Comparison of ENCODE assay signal across 8 cellular contexts in the genomic region with DNA sequence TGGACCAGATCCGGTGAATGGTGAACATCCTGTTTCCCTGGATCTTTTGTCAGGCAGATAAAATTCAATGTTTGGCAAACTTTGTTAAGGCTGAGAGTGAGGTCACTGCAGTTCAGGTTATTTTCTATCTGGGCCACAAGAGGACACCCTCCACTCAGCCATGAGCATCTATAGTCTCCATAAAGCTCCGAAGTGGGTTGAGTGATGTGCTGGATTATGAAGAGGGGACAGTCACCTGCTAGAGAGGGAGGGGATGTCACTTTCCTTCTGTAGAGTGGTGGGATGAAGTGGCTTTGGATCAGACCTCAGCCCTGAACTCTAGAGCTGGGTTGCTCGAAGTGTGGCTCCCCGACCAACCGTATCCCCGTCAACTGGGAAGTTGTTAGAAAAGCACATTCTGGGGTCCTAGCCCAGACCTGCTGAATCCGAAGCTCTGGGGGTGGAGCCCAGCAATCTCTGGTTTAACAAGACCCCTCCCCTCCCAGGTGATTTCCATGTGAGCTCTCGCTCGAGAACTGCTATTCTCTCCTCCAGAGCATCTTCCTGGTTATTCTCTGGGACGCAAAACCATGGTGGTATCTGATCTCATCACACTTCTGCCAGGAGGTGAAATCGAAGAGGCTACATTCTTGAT. TPM values are rescaled to one million over a fixed set of nuclear protein-coding genes. Genes with fewer than 3 reads are reported as not detected.
DNase-seq lines count a peak whose midpoint lies in the region; ATAC-seq and TF ChIP-seq lines count a peak whose summit lies in the region.

No MANE protein-coding gene starts in this region.

- H3K27me3 ChIP-seq in adipocyte (replicated peaks; ENCODE audit: control insufficient read depth, insufficient read depth, low read length): no peaks in the 10 kb centered on the region
- no peaks in the 10 kb centered on the region for H3K27me3 ChIP-seq in right atrium auricular region
- H3K27me3 ChIP-seq in stomach: peaks cover 0 to 2% (median 0%) of the 10 kb centered on the region in 3 donors

- H3K9ac ChIP-seq in adipocyte (ENCODE audit: low read length): no peak overlapping the region

- no peak for TF ChIP-seq POLR2A in NB4 (IDR thresholded peaks at IDR 0.05; ENCODE audit: extremely low read depth, insufficient read length)
- no peak for TF ChIP-seq POLR2A in stomach (IDR thresholded peaks at IDR 0.05)

- no peak overlapping the region for H3K4me3 ChIP-seq in NB4 (ENCODE audit: low read depth, low read length)
- H3K4me3 ChIP-seq in adipocyte (ENCODE audit: low read length): no peak overlapping the region
- no peak overlapping the region for H3K4me3 ChIP-seq in right atrium auricular region
- H3K4me3 ChIP-seq in stomach: no peak overlapping the region

- no peaks in the 10 kb centered on the region for H3K36me3 ChIP-seq in adipocyte (ENCODE audit: control insufficient read depth, insufficient read depth, low read length, severe bottlenecking)
- H3K36me3 ChIP-seq in right atrium auricular region: no peaks in the 10 kb centered on the region
- no peaks in the 10 kb centered on the region for H3K36me3 ChIP-seq in stomach

- H3K27ac ChIP-seq in right atrium auricular region (peak overlapping the region; percentile 76 to 80), stomach (no peak overlapping the region)

- TF ChIP-seq EP300 in stomach (IDR thresholded peaks at IDR 0.05): no peak

- H3K9me3 ChIP-seq in adipocyte (ENCODE audit: control insufficient read depth, low read length): no peaks in the 10 kb centered on the region
- no peaks in the 10 kb centered on the region for H3K9me3 ChIP-seq in right atrium auricular region
- no peaks in the 10 kb centered on the region for H3K9me3 ChIP-seq in stomach

- TF ChIP-seq CTCF in NB4 (IDR thresholded peaks at IDR 0.05; ENCODE audit: low read depth, low read length) (peak; percentile 57), right atrium auricular region (IDR thresholded peaks at IDR 0.05) (peak; percentile 43 to 78), stomach (IDR thresholded peaks at IDR 0.05) (peak in 5 of 7 experiments; percentile 20 to 70 (median 53))

- WGBS in stomach, 5 donors: 64 to 72% (median 67%) methylated on average over 11 of the region's 11 CpGs

- intact Hi-C loops in stomach (cut with DNase I; ENCODE audit: low total_unique reads): loop anchor here (5.0 kb wide), 1 partner anchor 165 kb away; no protein-coding TSS in a partner anchor

- ATAC-seq in GM18498 (IDR thresholded peaks at IDR 0.05; ENCODE audit: unreplicated experiment): no peak

- DNase-seq in activated CD4-positive, alpha-beta T cell treated with anti-CD3 and anti-CD28 coated beads for 48 hours: peak; percentile 9
- DNase-seq in activated CD4-positive, alpha-beta T cell treated with anti-CD3 and anti-CD28 coated beads for 4 hours: no peak
- DNase-seq in NB4 (ENCODE audit: low read depth) (peak; percentile 66), adipocyte (ENCODE audit: low read depth) (peak; percentile 82), right atrium auricular region (ENCODE audit: low spot score) (no peak), stomach (no peak), NCI-H1436 (lab: John Stamatoyannopoulos, UW) (no peak)

- H3K4me1 ChIP-seq in adipocyte (ENCODE audit: control insufficient read depth, insufficient read depth, low read length) (peaks cover 18% of the 10 kb centered on the region), right atrium auricular region (peaks cover 0 to 38% of the 10 kb centered on the region in 2 donors), stomach (peaks cover 8 to 39% (median 26%) of the 10 kb centered on the region in 4 donors)

RNA-seq across cellular contexts. Expression of gene FGF1, which starts 31.8 kb away (rescaled TPM):
- 10 to 100 TPM; 35.3 to 47.9 TPM for total RNA-seq in right atrium auricular region
- total RNA-seq in stomach: 1 to 10 TPM in 2 of 5 donors, not detected in 3; 1.0 to 3.5 TPM
- 1 to 10 TPM in 1 of 3 donors, under 1 TPM in 2; 0.73 to 1.6 (median 0.92) TPM for polyA plus RNA-seq in stomach

RNA-seq across cellular contexts. Expression of gene ARHGAP26, which starts 52.5 kb away (rescaled TPM):
- total RNA-seq in right atrium auricular region: 10 to 100 TPM; 29.8 to 31.6 TPM
- 100 to 1,000 TPM in 1 of 5 donors, 10 to 100 TPM in 4; 26.8 to 115 (median 70.7) TPM for total RNA-seq in stomach
- 1 to 10 TPM; 4.0 to 4.5 (median 4.4) TPM for polyA plus RNA-seq in stomach

Comparison
In these comparisons a context has a peak if more than half of its experiments do, and no peak if none do; other contexts are left out.
1. DNase-seq: peak in activated CD4-positive, alpha-beta T cell treated with anti-CD3 and anti-CD28 coated beads for 48 hours (single experiment), NB4 (single experiment) and adipocyte (single experiment); none in activated CD4-positive, alpha-beta T cell treated with anti-CD3 and anti-CD28 coated beads for 4 hours (0 of 2), right atrium auricular region (single experiment), stomach (single experiment) and NCI-H1436 (single experiment).
2. H3K27ac ChIP-seq: peak in right atrium auricular region (2 of 2); none in stomach (0 of 5).
3. RNA of gene FGF1, which starts 31.8 kb away (total RNA-seq): 35.3 to 47.9 TPM in right atrium auricular region; 1.0 to 3.5 TPM in stomach; every median in the first group is over 4 times any median in the second.
4. Peak in every context shown above with its lines, with median percentiles within 50 percentile points of each other: CTCF ChIP-seq.